In genomic region chr14:80776186-80776585, GRCh38 we compare ENCODE assay signal across 23 cellular contexts.
DNase-seq lines count a peak whose midpoint lies in the region; ATAC-seq, FAIRE-seq and TF ChIP-seq lines count a peak whose summit lies in the region.
"Had no signal": no experiment of that assay in that cellular context is flagged by ENCODE, and none has a peak within 500 bp of the region (broad histone marks: within the 10 kb centered on the region; RNA-seq: fewer than 3 reads in every experiment).

No MANE protein-coding gene starts in this region.

- H3K36me3 Mint-ChIP-seq in activated CD8-positive, alpha-beta T cell treated with anti-CD3 and anti-CD28 coated beads, Interleukin-2, amount 10 ng/mL, durations not matched to agents 7 days and 5 days (ENCODE audit: low read depth) = peaks cover 11% of the 10 kb centered on the region
- H3K36me3 Mint-ChIP-seq in glutamatergic neuron (ENCODE audit: unreplicated experiment) = no peaks in the 10 kb centered on the region

- H3K27ac Mint-ChIP-seq in activated CD8-positive, alpha-beta T cell treated with anti-CD3 and anti-CD28 coated beads, Interleukin-2, amount 10 ng/mL, durations not matched to agents 7 days and 5 days = no peak overlapping the region
- no peak overlapping the region for H3K27ac Mint-ChIP-seq in glutamatergic neuron (ENCODE audit: unreplicated experiment)
- H3K27ac Mint-ChIP-seq: CD14-positive monocyte; CD4-positive, alpha-beta T cell; CD8-positive, alpha-beta memory T cell; GM23338; H9 had no signal

- no peak overlapping the region for H2AK5ac ChIP-seq in IMR-90 (ENCODE audit: low read depth, low read length)

- no peak for TF ChIP-seq RAD21 in A549 (conservative IDR thresholded peaks at IDR 0.05 in 1 of 2, IDR thresholded peaks at IDR 0.05 in 1 of 2)
- TF ChIP-seq RAD21 in IMR-90 (IDR thresholded peaks at IDR 0.05; ENCODE audit: low read length) = no peak
- TF ChIP-seq RAD21 in K562 (CRISPR knock-in tag; conservative IDR thresholded peaks at IDR 0.05 in 1 of 2, IDR thresholded peaks at IDR 0.05 in 1 of 2) = no peak

- H2AFZ ChIP-seq in IMR-90 (replicated peaks; ENCODE audit: low read length, poor library complexity) (no peak overlapping the region), K562 (ENCODE audit: low read depth, low read length) (no peak overlapping the region)
- H2AFZ ChIP-seq: GM23338 had no signal

- H3K23ac ChIP-seq in IMR-90 (ENCODE audit: low read depth, low read length) = no peak overlapping the region

- no peak overlapping the region for H4K5ac ChIP-seq in IMR-90 (ENCODE audit: low read depth, low read length)

- H3K27me3 Mint-ChIP-seq in activated CD8-positive, alpha-beta T cell treated with anti-CD3 and anti-CD28 coated beads, Interleukin-2, amount 10 ng/mL, durations not matched to agents 7 days and 5 days (ENCODE audit: low read depth) = no peaks in the 10 kb centered on the region
- H3K27me3 Mint-ChIP-seq in glutamatergic neuron (ENCODE audit: unreplicated experiment) = no peaks in the 10 kb centered on the region
- H3K27me3 Mint-ChIP-seq: CD4-positive, alpha-beta T cell; CD8-positive, alpha-beta memory T cell had no signal

- no peak for DNase-seq in A549 (ENCODE audit: low read depth in 1 of 2, low spot score in 1 of 2)
- no peak for DNase-seq in IMR-90
- DNase-seq in K562 (ENCODE audit: extremely low read depth in 1 of 4, low spot score in 3 of 4) = no peak
- DNase-seq in activated CD8-positive, alpha-beta T cell treated with anti-CD3 and anti-CD28 coated beads, Interleukin-2, amount 10 ng/mL, durations not matched to agents 7 days and 5 days = no peak
- DNase-seq in glutamatergic neuron = no peak
- no peak for DNase-seq in caudate nucleus (lab: John Stamatoyannopoulos, UW)
- DNase-seq: ACHN; AML-193; BE2C; CD4-positive, alpha-beta T cell; CD8-positive, alpha-beta memory T cell; DMS 273 treated with DMSO at 0.1 percent for 48 hours; DMS79; EL; GF-D8; H9 had no signal

- H4K91ac ChIP-seq in IMR-90 (ENCODE audit: insufficient read depth, low read depth, low read length) = no peak overlapping the region

- no TSS peak for BruUV-seq in IMR-90 (replicated peaks; lab: Mats Ljungman, UMichigan)
- no TSS peak for BruUV-seq in K562 (replicated peaks; lab: Mats Ljungman, UMichigan)

- H3K27me3 ChIP-seq in IMR-90 (ENCODE audit: control insufficient read depth, insufficient read depth, low read length) (no peaks in the 10 kb centered on the region), K562 (ENCODE audit: control insufficient read depth in 2 of 2, insufficient read depth in 2 of 2, low read length in 2 of 2) (no peaks in the 10 kb centered on the region)
- H3K27me3 ChIP-seq: BE2C; BLaER1 treated with 17β-estradiol and CSF1 and Interleukin-3, amounts not matched to agents 10 nM and 100 nM had no signal

- no peak overlapping the region for H3K4me3 Mint-ChIP-seq in activated CD8-positive, alpha-beta T cell treated with anti-CD3 and anti-CD28 coated beads, Interleukin-2, amount 10 ng/mL, durations not matched to agents 7 days and 5 days
- H3K4me3 Mint-ChIP-seq in glutamatergic neuron (ENCODE audit: unreplicated experiment) = no peak overlapping the region
- H3K4me3 Mint-ChIP-seq: CD14-positive monocyte; CD4-positive, alpha-beta T cell; CD8-positive, alpha-beta memory T cell; GM23338; H9 had no signal

- ATAC-seq in A549 (no peak), IMR-90 (ENCODE audit: low read depth) (no peak), K562 (no peak)
- ATAC-seq in activated CD8-positive, alpha-beta T cell treated with anti-CD3 and anti-CD28 coated beads, Interleukin-2, amount 10 ng/mL, durations not matched to agents 7 days and 5 days = no peak
- ATAC-seq: GM23338, HCT116 had no signal

- no peak overlapping the region for H3K14ac ChIP-seq in IMR-90 (replicated peaks; ENCODE audit: low read depth, low read length)

- H3K79me2 ChIP-seq in K562 (ENCODE audit: control insufficient read depth, insufficient read depth, low read length) = no peaks in the 10 kb centered on the region

- TF ChIP-seq POLR2A in A549 (IDR thresholded peaks at IDR 0.05; ENCODE audit: low read length) = no peak
- TF ChIP-seq POLR2A in IMR-90 (IDR thresholded peaks at IDR 0.05; ENCODE audit: low read depth, low read length) = no peak
- TF ChIP-seq POLR2A in K562 (conservative IDR thresholded peaks at IDR 0.05) = no peak

- H3K4me3 ChIP-seq in A549 (no peak overlapping the region), IMR-90 (ENCODE audit: insufficient read depth, low read depth, low read length) (no peak overlapping the region), K562 (no peak overlapping the region)
- H3K4me3 ChIP-seq: BLaER1 treated with 17β-estradiol and CSF1 and Interleukin-3, amounts not matched to agents 10 nM and 100 nM; GM23338 had no signal

- no peak overlapping the region for H2BK15ac ChIP-seq in IMR-90 (ENCODE audit: low read depth, low read length)

- no peaks in the 10 kb centered on the region for H3K9me1 ChIP-seq in IMR-90 (ENCODE audit: insufficient read depth, low read length)
- H3K9me1 ChIP-seq in K562 (ENCODE audit: control insufficient read depth, insufficient read depth, low read length) = no peaks in the 10 kb centered on the region

- no peak overlapping the region for H2BK5ac ChIP-seq in IMR-90 (ENCODE audit: low read depth, low read length, poor library complexity, severe bottlenecking)

- H3K4me1 Mint-ChIP-seq in activated CD8-positive, alpha-beta T cell treated with anti-CD3 and anti-CD28 coated beads, Interleukin-2, amount 10 ng/mL, durations not matched to agents 7 days and 5 days (ENCODE audit: low read depth) = no peaks in the 10 kb centered on the region
- no peaks in the 10 kb centered on the region for H3K4me1 Mint-ChIP-seq in glutamatergic neuron (ENCODE audit: low read depth, unreplicated experiment)
- H3K4me1 Mint-ChIP-seq: CD8-positive, alpha-beta memory T cell had no signal

- TF ChIP-seq EP300 in A549 (IDR thresholded peaks at IDR 0.05) (no peak), K562 (IDR thresholded peaks at IDR 0.05; ENCODE audit: low read length) (no peak)

- no peak overlapping the region for H2BK120ac ChIP-seq in IMR-90 (ENCODE audit: low read depth, low read length)

- dilution Hi-C loops in IMR-90 (cut with HindIII; ENCODE audit: low sequenced_read_pairs, unreplicated experiment) = no loop called here

- in situ Hi-C loops in IMR-90 (cut with MboI; ENCODE audit: low sequenced_read_pairs) (no loop called here), K562 (cut with MboI) (no loop called here)

- H3K4me1 ChIP-seq in A549 = no peaks in the 10 kb centered on the region
- H3K4me1 ChIP-seq in IMR-90 (ENCODE audit: control insufficient read depth, insufficient read depth, low read length) = no peaks in the 10 kb centered on the region
- H3K4me1 ChIP-seq in K562 (replicated peaks in 1 of 2; ENCODE audit: control insufficient read depth in 2 of 2, insufficient read depth in 2 of 2, low read length in 2 of 2) = no peaks in the 10 kb centered on the region
- H3K4me1 ChIP-seq: BE2C had no signal

- H3K9me3 ChIP-seq in A549 = no peaks in the 10 kb centered on the region
- peaks cover 2% of the 10 kb centered on the region; the same call in 1 of the 2 replicates for H3K9me3 ChIP-seq in IMR-90 (ENCODE audit: control insufficient read depth, insufficient read depth, low read length)
- no peaks in the 10 kb centered on the region for H3K9me3 ChIP-seq in K562 (replicated peaks; ENCODE audit: control insufficient read depth, insufficient read depth, low read depth, low read length)
- H3K9me3 ChIP-seq: BE2C had no signal

- no peaks in the 10 kb centered on the region for H3K36me3 ChIP-seq in IMR-90 (ENCODE audit: control insufficient read depth, insufficient read depth, low read length)
- no peaks in the 10 kb centered on the region for H3K36me3 ChIP-seq in K562 (ENCODE audit: control insufficient read depth, insufficient read depth, low read length)
- H3K36me3 ChIP-seq: BE2C had no signal

- H4K8ac ChIP-seq in IMR-90 (ENCODE audit: low read depth in 2 of 2, low read length in 2 of 2) = no peak overlapping the region

- H3K4me2 ChIP-seq in A549 (no peak overlapping the region), IMR-90 (ENCODE audit: low read depth, low read length) (no peak overlapping the region), K562 (ENCODE audit: insufficient read depth, low read length) (no peak overlapping the region)
- H3K4me2 ChIP-seq: BLaER1 treated with 17β-estradiol and CSF1 and Interleukin-3, amounts not matched to agents 10 nM and 100 nM; GM23338 had no signal

- no peak for FAIRE-seq in A549 (lab: Jason Lieb, UNC)
- FAIRE-seq in K562 (lab: Jason Lieb, UNC) = no peak
- FAIRE-seq: D721Med, GM12891, GM18507 had no signal

- no peaks in the 10 kb centered on the region; a peak in 1 of 4 replicates for H3K79me1 ChIP-seq in IMR-90 (ENCODE audit: low read depth in 1 of 2, low read length in 2 of 2)

- TF ChIP-seq CTCF in A549 (IDR thresholded peaks at IDR 0.05) (no peak), IMR-90 (conservative IDR thresholded peaks at IDR 0.05; ENCODE audit: low read depth, low read length) (no peak), K562 (IDR thresholded peaks at IDR 0.05 in 2 of 3, conservative IDR thresholded peaks at IDR 0.05 in 1 of 3; ENCODE audit: insufficient read depth in 2 of 3, low read depth in 1 of 3, low read length in 3 of 3) (no peak), glutamatergic neuron (IDR thresholded peaks at IDR 0.05; ENCODE audit: partially characterized antibody, unreplicated experiment) (no peak)

- intact Hi-C loops in IMR-90 (cut with micrococcal nuclease) (no loop called here), K562 (cut with micrococcal nuclease) (no loop called here)

- no peak overlapping the region for H2AK9ac ChIP-seq in IMR-90 (replicated peaks; ENCODE audit: low read depth, low read length, poor library complexity)

- H3K27ac ChIP-seq in A549 (no peak overlapping the region), IMR-90 (ENCODE audit: insufficient read depth, low read length) (no peak overlapping the region), K562 (ENCODE audit: extremely low read depth, low read depth, low read length) (no peak overlapping the region), caudate nucleus (ENCODE audit: low read depth, low read length) (no peak overlapping the region)
- H3K27ac ChIP-seq: BLaER1 treated with 17β-estradiol and CSF1 and Interleukin-3, amounts not matched to agents 10 nM and 100 nM had no signal

- no peaks in the 10 kb centered on the region for H3K9me3 Mint-ChIP-seq in activated CD8-positive, alpha-beta T cell treated with anti-CD3 and anti-CD28 coated beads, Interleukin-2, amount 10 ng/mL, durations not matched to agents 7 days and 5 days (ENCODE audit: insufficient read depth)
- H3K9me3 Mint-ChIP-seq in glutamatergic neuron (ENCODE audit: unreplicated experiment) = no peaks in the 10 kb centered on the region
- H3K9me3 Mint-ChIP-seq: CD4-positive, alpha-beta T cell; CD8-positive, alpha-beta memory T cell; GM23338; H9 had no signal

- H2BK20ac ChIP-seq in IMR-90 (ENCODE audit: low read depth, low read length) = no peak overlapping the region

- H3K56ac ChIP-seq in IMR-90 (ENCODE audit: extremely low read depth, insufficient read depth, low read length) = no peak overlapping the region

- CTCF ChIA-PET in A549 (lab: Yijun Ruan, JAX) = no interaction called here
- CTCF ChIA-PET in IMR-90 (lab: Yijun Ruan, JAX) = no interaction called here
- CTCF ChIA-PET in K562 (lab: Yijun Ruan, JAX; ENCODE audit: low intra/inter-chr PET ratio) = no interaction called here
- CTCF ChIA-PET in activated CD8-positive, alpha-beta T cell treated with anti-CD3 and anti-CD28 coated beads, Interleukin-2, amount 10 ng/mL, durations not matched to agents 7 days and 5 days (lab: Charles Lee) = no interaction called here

- H3K4ac ChIP-seq in IMR-90 (ENCODE audit: low read depth, low read length) = no peak overlapping the region

- no peak overlapping the region for H3K18ac ChIP-seq in IMR-90 (ENCODE audit: low read depth, low read length)

- H4K20me1 ChIP-seq in IMR-90 (ENCODE audit: insufficient read depth, low read length) (no peaks in the 10 kb centered on the region), K562 (replicated peaks; ENCODE audit: control insufficient read depth, insufficient read depth, low read length) (no peaks in the 10 kb centered on the region)
- H4K20me1 ChIP-seq: BLaER1 treated with 17β-estradiol and CSF1 and Interleukin-3, amounts not matched to agents 10 nM and 100 nM had no signal

- H3K9ac ChIP-seq in IMR-90 (ENCODE audit: low read depth, low read length) (no peak overlapping the region), K562 (ENCODE audit: insufficient read depth in 1 of 2, low read depth in 2 of 2, low read length in 2 of 2) (no peak overlapping the region)
- H3K9ac ChIP-seq: BLaER1 treated with 17β-estradiol and CSF1 and Interleukin-3, amounts not matched to agents 10 nM and 100 nM had no signal

- POLR2A ChIA-PET in A549 (lab: Yijun Ruan, JAX) (no interaction called here), IMR-90 (lab: Charles Lee; ENCODE audit: unreplicated experiment) (no interaction called here), K562 (lab: Yijun Ruan, JAX) (no interaction called here)
- POLR2A ChIA-PET in activated CD8-positive, alpha-beta T cell treated with anti-CD3 and anti-CD28 coated beads, Interleukin-2, amount 10 ng/mL, durations not matched to agents 7 days and 5 days (lab: Charles Lee) = no interaction called here

Comparison
In these comparisons a context has a peak if more than half of its experiments do, and no peak if none do; other contexts are left out.
1. Of the 35 proteins assayed by ChIP-seq in both K562 and A549: peak only in K562: none; only in A549: MAFK; in both: none; in neither: 34.